16 cellular contexts compared by ENCODE assay signal in the genomic region with DNA sequence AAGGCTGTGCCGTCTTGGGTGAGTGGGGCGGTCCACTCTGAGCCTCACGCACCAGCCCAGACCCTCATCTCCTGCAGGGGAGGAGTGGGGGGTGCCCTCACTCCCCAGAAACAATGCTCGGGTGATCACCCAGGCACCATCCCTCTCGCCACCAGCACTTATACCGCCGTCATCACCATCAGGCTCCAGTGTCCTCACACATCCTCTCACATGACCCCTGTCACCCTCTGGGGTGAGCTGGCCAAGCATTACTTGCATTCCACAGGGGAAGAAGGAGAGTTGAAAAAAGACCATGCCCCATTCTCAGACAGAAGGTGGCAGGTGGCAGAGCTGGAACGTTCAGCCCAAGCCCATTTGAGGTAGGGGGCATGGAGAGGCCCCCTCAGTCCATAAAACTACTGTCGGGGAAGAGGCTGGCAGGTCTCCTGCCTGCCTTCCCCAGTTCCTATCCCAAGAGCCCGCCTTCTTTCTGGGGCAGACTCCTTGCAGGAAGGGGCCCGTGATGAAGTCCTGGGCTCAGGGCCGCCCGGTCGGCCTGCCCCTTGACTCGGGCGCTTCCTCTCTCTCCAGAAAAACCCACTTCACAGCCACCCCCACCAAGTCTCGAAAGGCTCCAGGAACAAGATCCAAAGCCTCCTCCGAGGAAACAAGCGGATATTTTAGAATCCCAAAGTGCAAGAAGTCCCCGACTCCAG.
DNase-seq lines count a peak whose midpoint lies in the region; ATAC-seq and TF ChIP-seq lines count a peak whose summit lies in the region.
"Had no signal": no experiment of that assay in that cellular context is flagged by ENCODE, and none has a peak within 500 bp of the region (broad histone marks: within the 10 kb centered on the region; RNA-seq: fewer than 3 reads in every experiment).

No MANE protein-coding gene starts in this region.

- H3K36me3 Mint-ChIP-seq in neural progenitor cell: no peaks in the 10 kb centered on the region
- H3K36me3 Mint-ChIP-seq: CD4-positive, CD25-positive, alpha-beta regulatory T cell had no signal

- peaks cover 26% of the 10 kb centered on the region for H3K27me3 Mint-ChIP-seq in neural progenitor cell (ENCODE audit: insufficient read depth, low read depth)
- H3K27me3 Mint-ChIP-seq: CD4-positive, CD25-positive, alpha-beta regulatory T cell had no signal

- H3K4me1 Mint-ChIP-seq in neural progenitor cell: peaks cover 45% of the 10 kb centered on the region
- H3K4me1 Mint-ChIP-seq: CD4-positive, CD25-positive, alpha-beta regulatory T cell had no signal

- no peaks in the 10 kb centered on the region for H3K36me3 ChIP-seq in neural progenitor cell
- H3K36me3 ChIP-seq: MG63 had no signal

- H3K27ac ChIP-seq in angular gyrus (ENCODE audit: low read depth, low read length) (peak overlapping the region; percentile 66), neural progenitor cell (no peak overlapping the region)
- H3K27ac ChIP-seq: A549 had no signal

- intact Hi-C loops in left colon (cut with DNase I, micrococcal nuclease): no loop called here

- H3K4me3 Mint-ChIP-seq in neural progenitor cell: no peak overlapping the region
- H3K4me3 Mint-ChIP-seq: CD4-positive, CD25-positive, alpha-beta regulatory T cell had no signal

- no peak overlapping the region for H3K4me2 ChIP-seq in neural progenitor cell
- H3K4me2 ChIP-seq: A549 had no signal

- TF ChIP-seq CTCF in neural progenitor cell (IDR thresholded peaks at IDR 0.05): no peak

- peaks cover 10% of the 10 kb centered on the region for H3K4me1 ChIP-seq in neural progenitor cell
- H3K4me1 ChIP-seq: A549 had no signal

- H3K9me3 Mint-ChIP-seq in neural progenitor cell: no peaks in the 10 kb centered on the region

- no peaks in the 10 kb centered on the region for H3K9me3 ChIP-seq in neural progenitor cell (ENCODE audit: low read depth)
- H3K9me3 ChIP-seq: A549, MG63 had no signal

- no peaks in the 10 kb centered on the region for H3F3A ChIP-seq in neural progenitor cell (ENCODE audit: low read depth)

- H3K9ac ChIP-seq in neural progenitor cell: no peak overlapping the region

- H3K27me3 ChIP-seq in neural progenitor cell: no peaks in the 10 kb centered on the region

- no peak overlapping the region for H3K4me3 ChIP-seq in neural progenitor cell
- H3K4me3 ChIP-seq: A549, MG63 had no signal

- DNase-seq in EL (peak; percentile 4), iPS-NIHi7 (ENCODE audit: extremely low spot score) (peak; percentile 39), neural progenitor cell (ENCODE audit: low spot score) (peak; percentile 36), ureter (ENCODE audit: low spot score) (no peak), NK-92 (lab: John Stamatoyannopoulos, UW; ENCODE audit: unreplicated experiment) (no peak), left colon (no peak), T1000 (lab: John Stamatoyannopoulos, UW) (no peak)
- DNase-seq: CD4-positive, CD25-positive, alpha-beta regulatory T cell; GDM1; GOT3; MG63; NCI-H1092 treated with DMSO at 0.1 percent for 48 hours; NCI-H1694; NCI-H69 had no signal

- H4K20me1 ChIP-seq in neural progenitor cell (ENCODE audit: low read depth): no peaks in the 10 kb centered on the region

- H3K27ac Mint-ChIP-seq in neural progenitor cell: peak overlapping the region; percentile 7

- H2AFZ ChIP-seq in neural progenitor cell (replicated peaks): peak overlapping the region; percentile 13

- no peak for ATAC-seq in left colon
- ATAC-seq: A549 had no signal

- no peaks in the 10 kb centered on the region for H3K79me2 ChIP-seq in neural progenitor cell (ENCODE audit: low read depth)

Comparison
In these comparisons a context has a peak if more than half of its experiments do, and no peak if none do; other contexts are left out.
1. DNase-seq: peak in EL (single experiment), iPS-NIHi7 (single experiment) and neural progenitor cell (single experiment); none in ureter (single experiment), NK-92 (single experiment), left colon (0 of 2) and T1000 (single experiment).